Comparison of ENCODE assay signal across 39 cellular contexts in the genomic region with DNA sequence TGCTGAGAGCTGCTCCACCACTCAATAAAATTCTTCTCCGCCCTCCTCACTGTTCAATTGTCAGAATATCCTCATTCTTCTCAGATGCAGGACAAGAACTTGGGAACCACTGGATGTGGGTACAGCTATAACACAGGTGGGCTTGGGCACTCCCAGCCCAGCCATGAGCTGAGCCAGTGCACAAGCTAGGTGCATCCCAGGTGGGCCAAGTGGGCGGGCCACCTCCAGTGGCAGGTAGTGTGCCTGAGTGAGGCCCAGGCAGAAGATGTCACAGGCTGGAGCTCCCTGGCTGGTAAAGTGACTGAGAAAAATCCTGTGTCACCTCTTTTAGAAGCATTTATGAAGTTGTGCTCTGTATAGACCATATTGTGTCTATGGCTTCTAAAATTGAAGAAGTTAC.
"Had no signal": no experiment of that assay in that cellular context is flagged by ENCODE, and none has a peak within 500 bp of the region (broad histone marks: within the 10 kb centered on the region; RNA-seq: fewer than 3 reads in every experiment).

No MANE protein-coding gene starts in this region.

- H3K9me3 ChIP-seq: ascending aorta had no signal

- H3K27ac ChIP-seq: ascending aorta, cardiac muscle cell, VCaP had no signal

- H3K4me3 ChIP-seq: ascending aorta, cardiac muscle cell had no signal

- ATAC-seq: activated CD4-positive, alpha-beta T cell treated with anti-CD3 and anti-CD28 coated beads for 36 hours; activated CD4-positive, CD25-positive, alpha-beta regulatory T cell treated with anti-CD3 and anti-CD28 coated beads, Interleukin-2, amount 50 U/mL, for 24 hours; activated CD8-positive, alpha-beta memory T cell treated with anti-CD3 and anti-CD28 coated beads, Interleukin-2, amount 10 ng/mL, durations not matched to agents 7 days and 5 days; activated CD8-positive, alpha-beta T cell treated with anti-CD3 and anti-CD28 coated beads, Interleukin-2, amount 10 ng/mL, durations not matched to agents 7 days and 5 days; activated naive CD8-positive, alpha-beta T cell treated with anti-CD3 and anti-CD28 coated beads, Interleukin-2, amount 50 U/mL, for 24 hours had no signal

- H3K4me1 ChIP-seq: ascending aorta had no signal

- H3K4me1 Mint-ChIP-seq: activated CD4-positive, alpha-beta memory T cell treated with anti-CD3 and anti-CD28 coated beads, Interleukin-2, amount 10 ng/mL, durations not matched to agents 7 days and 5 days; activated CD4-positive, alpha-beta T cell treated with anti-CD3 and anti-CD28 coated beads for 36 hours; activated CD4-positive, alpha-beta T cell treated with anti-CD3 and anti-CD28 coated beads, Interleukin-2, amount 10 ng/mL, durations not matched to agents 7 days and 5 days; activated CD8-positive, alpha-beta memory T cell treated with anti-CD3 and anti-CD28 coated beads, Interleukin-2, amount 10 ng/mL, durations not matched to agents 7 days and 5 days; activated naive CD4-positive, alpha-beta T cell treated with anti-CD3 and anti-CD28 coated beads, Interleukin-2, amount 10 ng/mL, durations not matched to agents 7 days and 5 days; activated naive CD4-positive, alpha-beta T cell treated with anti-CD3 and anti-CD28 coated beads, Interleukin-2, amount 50 U/mL, for 24 hours; activated naive CD8-positive, alpha-beta T cell treated with anti-CD3 and anti-CD28 coated beads, Interleukin-2, amount 10 ng/mL, durations not matched to agents 7 days and 5 days; activated naive CD8-positive, alpha-beta T cell treated with anti-CD3 and anti-CD28 coated beads, Interleukin-2, amount 50 U/mL, for 24 hours; brain; central memory CD8-positive, alpha-beta T cell had no signal

- H3K27me3 Mint-ChIP-seq: activated CD4-positive, alpha-beta memory T cell treated with anti-CD3 and anti-CD28 coated beads, Interleukin-2, amount 10 ng/mL, durations not matched to agents 7 days and 5 days; activated CD4-positive, alpha-beta T cell treated with anti-CD3 and anti-CD28 coated beads for 36 hours; activated CD4-positive, alpha-beta T cell treated with anti-CD3 and anti-CD28 coated beads, Interleukin-2, amount 10 ng/mL, durations not matched to agents 7 days and 5 days; activated CD8-positive, alpha-beta memory T cell treated with anti-CD3 and anti-CD28 coated beads, Interleukin-2, amount 10 ng/mL, durations not matched to agents 7 days and 5 days; activated naive CD4-positive, alpha-beta T cell treated with anti-CD3 and anti-CD28 coated beads, Interleukin-2, amount 10 ng/mL, durations not matched to agents 7 days and 5 days; activated naive CD4-positive, alpha-beta T cell treated with anti-CD3 and anti-CD28 coated beads, Interleukin-2, amount 50 U/mL, for 24 hours; activated naive CD8-positive, alpha-beta T cell; activated naive CD8-positive, alpha-beta T cell treated with anti-CD3 and anti-CD28 coated beads, Interleukin-2, amount 10 ng/mL, durations not matched to agents 7 days and 5 days; activated naive CD8-positive, alpha-beta T cell treated with anti-CD3 and anti-CD28 coated beads, Interleukin-2, amount 50 U/mL, for 24 hours; activated T-cell treated with anti-CD3 and anti-CD28 coated beads, Interleukin-2, amount 50 U/mL, for 24 hours; central memory CD8-positive, alpha-beta T cell had no signal

- DNase-seq: activated CD4-positive, alpha-beta memory T cell treated with anti-CD3 and anti-CD28 coated beads, Interleukin-2, amount 10 ng/mL, durations not matched to agents 7 days and 5 days; activated CD4-positive, alpha-beta T cell treated with anti-CD3 and anti-CD28 coated beads for 1 hour; activated CD4-positive, alpha-beta T cell treated with anti-CD3 and anti-CD28 coated beads for 36 hours; activated CD4-positive, alpha-beta T cell treated with anti-CD3 and anti-CD28 coated beads for 48 hours; activated CD4-positive, alpha-beta T cell treated with anti-CD3 and anti-CD28 coated beads, Interleukin-2, amount 10 ng/mL, durations not matched to agents 7 days and 5 days; activated CD4-positive, alpha-beta T cell treated with anti-CD3 and anti-CD28 coated beads, Interleukin-2, amount 50 U/mL, for 48 hours; activated CD4-positive, CD25-positive, alpha-beta regulatory T cell; activated CD8-positive, alpha-beta memory T cell treated with anti-CD3 and anti-CD28 coated beads for 24 hours; activated CD8-positive, alpha-beta memory T cell treated with anti-CD3 and anti-CD28 coated beads, Interleukin-2, amount 10 ng/mL, durations not matched to agents 7 days and 5 days; activated CD8-positive, alpha-beta memory T cell treated with anti-CD3 and anti-CD28 coated beads, Interleukin-2, amount 50 U/mL, for 48 hours; activated CD8-positive, alpha-beta T cell treated with anti-CD3 and anti-CD28 coated beads, Interleukin-2, amount 10 ng/mL, durations not matched to agents 7 days and 5 days; activated effector memory CD4-positive, alpha-beta T cell treated with Interleukin-2 at 50 U/mL for 16 hours; activated gamma-delta T cell; activated naive CD4-positive, alpha-beta T cell treated with anti-CD3 and anti-CD28 coated beads, Interleukin-2, amount 10 ng/mL, durations not matched to agents 7 days and 5 days; activated naive CD4-positive, alpha-beta T cell treated with Interleukin-2 at 50 U/mL for 16 hours; activated naive CD8-positive, alpha-beta T cell treated with anti-CD3 and anti-CD28 coated beads, Interleukin-2, amount 10 ng/mL, durations not matched to agents 7 days and 5 days; activated naive CD8-positive, alpha-beta T cell treated with anti-CD3 and anti-CD28 coated beads, Interleukin-2, amount 50 U/mL, for 24 hours; activated T-cell treated with anti-CD3 and anti-CD28 coated beads, Interleukin-2, amount 50 U/mL, for 24 hours; activated T-cell treated with anti-CD3 and anti-CD28 coated beads, Interleukin-2, amount 50 U/mL, for 48 hours; amygdala; anterior cingulate cortex; caudate nucleus; SW 1271; T-helper 1 cell; T-helper 2 cell; T-helper 9 cell had no signal

- H3K27ac Mint-ChIP-seq: activated CD4-positive, alpha-beta memory T cell treated with anti-CD3 and anti-CD28 coated beads, Interleukin-2, amount 10 ng/mL, durations not matched to agents 7 days and 5 days; activated CD4-positive, alpha-beta T cell treated with anti-CD3 and anti-CD28 coated beads for 36 hours; activated CD4-positive, alpha-beta T cell treated with anti-CD3 and anti-CD28 coated beads, Interleukin-2, amount 10 ng/mL, durations not matched to agents 7 days and 5 days; activated CD8-positive, alpha-beta memory T cell treated with anti-CD3 and anti-CD28 coated beads, Interleukin-2, amount 10 ng/mL, durations not matched to agents 7 days and 5 days; activated CD8-positive, alpha-beta T cell treated with anti-CD3 and anti-CD28 coated beads, Interleukin-2, amount 10 ng/mL, durations not matched to agents 7 days and 5 days; activated naive CD4-positive, alpha-beta T cell treated with anti-CD3 and anti-CD28 coated beads, Interleukin-2, amount 10 ng/mL, durations not matched to agents 7 days and 5 days; activated naive CD4-positive, alpha-beta T cell treated with anti-CD3 and anti-CD28 coated beads, Interleukin-2, amount 50 U/mL, for 24 hours; activated naive CD8-positive, alpha-beta T cell; activated naive CD8-positive, alpha-beta T cell treated with anti-CD3 and anti-CD28 coated beads, Interleukin-2, amount 10 ng/mL, durations not matched to agents 7 days and 5 days; activated naive CD8-positive, alpha-beta T cell treated with anti-CD3 and anti-CD28 coated beads, Interleukin-2, amount 50 U/mL, for 24 hours; activated T-cell treated with anti-CD3 and anti-CD28 coated beads, Interleukin-2, amount 50 U/mL, for 24 hours; activated T-helper 2 cell treated with anti-CD3 and anti-CD28 coated beads, Interferon-gamma antibody, Interleukin-2, Interleukin-4, amounts not matched to agents 10 μg/mL and 5 μg/mL and 100 μg/mL, durations not matched to agents 14 hours and 24 hours and 36 hours; brain; T-helper 1 cell treated with Interleukin-12 subunit alpha and Interleukin-12 subunit beta and Interleukin-4 antibody, amounts not matched to agents 30 μg/mL and 1 μg/mL, for 36 hours; T-helper 2 cell treated with Interferon-gamma antibody and Interleukin-4, amounts not matched to agents 5 μg/mL and 100 μg/mL, for 36 hours had no signal

- H3K4me3 Mint-ChIP-seq: activated CD4-positive, alpha-beta memory T cell treated with anti-CD3 and anti-CD28 coated beads, Interleukin-2, amount 10 ng/mL, durations not matched to agents 7 days and 5 days; activated CD4-positive, alpha-beta T cell treated with anti-CD3 and anti-CD28 coated beads for 36 hours; activated CD4-positive, alpha-beta T cell treated with anti-CD3 and anti-CD28 coated beads, Interleukin-2, amount 10 ng/mL, durations not matched to agents 7 days and 5 days; activated CD8-positive, alpha-beta memory T cell treated with anti-CD3 and anti-CD28 coated beads, Interleukin-2, amount 10 ng/mL, durations not matched to agents 7 days and 5 days; activated CD8-positive, alpha-beta T cell treated with anti-CD3 and anti-CD28 coated beads, Interleukin-2, amount 10 ng/mL, durations not matched to agents 7 days and 5 days; activated naive CD4-positive, alpha-beta T cell treated with anti-CD3 and anti-CD28 coated beads, Interleukin-2, amount 10 ng/mL, durations not matched to agents 7 days and 5 days; activated naive CD4-positive, alpha-beta T cell treated with anti-CD3 and anti-CD28 coated beads, Interleukin-2, amount 50 U/mL, for 24 hours; activated naive CD8-positive, alpha-beta T cell; activated naive CD8-positive, alpha-beta T cell treated with anti-CD3 and anti-CD28 coated beads, Interleukin-2, amount 10 ng/mL, durations not matched to agents 7 days and 5 days; activated naive CD8-positive, alpha-beta T cell treated with anti-CD3 and anti-CD28 coated beads, Interleukin-2, amount 50 U/mL, for 24 hours; activated T-cell treated with anti-CD3 and anti-CD28 coated beads, Interleukin-2, amount 50 U/mL, for 24 hours; brain; central memory CD8-positive, alpha-beta T cell; T-helper 1 cell treated with Interleukin-12 subunit alpha and Interleukin-12 subunit beta and Interleukin-4 antibody, amounts not matched to agents 30 μg/mL and 1 μg/mL, for 36 hours; T-helper 2 cell treated with Interferon-gamma antibody and Interleukin-4, amounts not matched to agents 5 μg/mL and 100 μg/mL, for 36 hours had no signal

- H3K36me3 ChIP-seq: ascending aorta, cardiac muscle cell had no signal

- H3K36me3 Mint-ChIP-seq: activated CD8-positive, alpha-beta memory T cell treated with anti-CD3 and anti-CD28 coated beads, Interleukin-2, amount 10 ng/mL, durations not matched to agents 7 days and 5 days; activated naive CD4-positive, alpha-beta T cell treated with anti-CD3 and anti-CD28 coated beads, Interleukin-2, amount 10 ng/mL, durations not matched to agents 7 days and 5 days; activated naive CD4-positive, alpha-beta T cell treated with anti-CD3 and anti-CD28 coated beads, Interleukin-2, amount 50 U/mL, for 24 hours; activated naive CD8-positive, alpha-beta T cell; activated naive CD8-positive, alpha-beta T cell treated with anti-CD3 and anti-CD28 coated beads, Interleukin-2, amount 10 ng/mL, durations not matched to agents 7 days and 5 days; brain had no signal

- FAIRE-seq: bronchial epithelial cell, TTC549 had no signal

- H3K27me3 ChIP-seq: ascending aorta, cardiac muscle cell had no signal
